In the genomic region with DNA sequence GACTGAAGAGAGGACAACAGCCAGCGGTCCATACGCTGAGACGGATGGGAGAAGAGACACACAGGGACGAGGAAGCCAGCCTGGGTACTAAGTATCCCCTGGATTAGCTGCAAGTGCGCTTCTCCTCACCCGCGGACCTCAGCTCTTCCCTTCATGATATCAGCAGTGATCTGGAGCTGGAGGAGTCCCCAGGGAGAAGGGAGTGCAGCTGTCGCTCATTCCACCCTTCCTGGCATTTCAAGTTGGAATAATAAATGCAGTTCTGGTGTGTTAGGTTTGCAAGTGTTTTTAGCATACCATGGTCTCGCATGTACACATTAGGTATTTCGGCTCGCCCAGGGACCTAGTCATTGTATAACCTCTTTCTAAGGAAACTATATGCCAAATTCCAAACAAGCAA, we compare ENCODE assay signal across 20 cellular contexts.
DNase-seq lines count a peak whose midpoint lies in the region; ATAC-seq and TF ChIP-seq lines count a peak whose summit lies in the region.
"Had no signal": no experiment of that assay in that cellular context is flagged by ENCODE, and none has a peak within 500 bp of the region (broad histone marks: within the 10 kb centered on the region; RNA-seq: fewer than 3 reads in every experiment).

No MANE protein-coding gene starts in this region.

- H3K18ac ChIP-seq in trophoblast cell (ENCODE audit: low read length): no peak overlapping the region

- DNase-seq in GM23248 (no peak), NCI-H345 (lab: John Stamatoyannopoulos, UW) (peak; percentile 49), brain microvascular endothelial cell (peak; percentile 33), trophoblast cell (peak; percentile 27 to 41), NCI-H146 treated with DMSO at 0.1 percent for 48 hours (lab: John Stamatoyannopoulos, UW; ENCODE audit: unreplicated experiment) (no peak)
- DNase-seq: activated CD4-positive, alpha-beta T cell treated with anti-CD3 and anti-CD28 coated beads, Interleukin-2, amount 50 U/mL, for 1 hour; activated CD8-positive, alpha-beta memory T cell treated with anti-CD3 and anti-CD28 coated beads, Interleukin-2, amount 50 U/mL, for 48 hours; activated effector memory CD4-positive, alpha-beta T cell treated with Interleukin-2 at 50 U/mL for 16 hours; activated naive CD8-positive, alpha-beta T cell treated with anti-CD3 and anti-CD28 coated beads, Interleukin-2, amount 50 U/mL, for 24 hours; AML-193; NCI-H1436; SHP77; small intestine; stimulated activated CD4-positive, alpha-beta T cell treated with anti-CD3 and anti-CD28 coated beads, Interleukin-4, amount 100 ng/mL, for 24 hours; T-cell had no signal

- H3K4ac ChIP-seq in trophoblast cell (ENCODE audit: low read depth, low read length): no peak overlapping the region

- H3K27me3 ChIP-seq in GM23248 (replicated peaks; ENCODE audit: insufficient read depth): no peaks in the 10 kb centered on the region
- no peaks in the 10 kb centered on the region for H3K27me3 ChIP-seq in brain microvascular endothelial cell (replicated peaks)
- no peaks in the 10 kb centered on the region for H3K27me3 ChIP-seq in trophoblast cell (ENCODE audit: insufficient read depth, low read length)
- H3K27me3 ChIP-seq: breast epithelium, tibial nerve had no signal

- H3K79me1 ChIP-seq in trophoblast cell (ENCODE audit: low read length): no peaks in the 10 kb centered on the region

- H3K23ac ChIP-seq in trophoblast cell (ENCODE audit: low read length): no peak overlapping the region

- peaks cover 10% of the 10 kb centered on the region for H3F3A ChIP-seq in GM23248 (ENCODE audit: insufficient read depth)

- H3K4me2 ChIP-seq in GM23248 (ENCODE audit: unreplicated experiment): no peak overlapping the region
- H3K4me2 ChIP-seq in trophoblast cell (ENCODE audit: low read length): no peak overlapping the region

- ATAC-seq in HG02870 (IDR thresholded peaks at IDR 0.05; ENCODE audit: unreplicated experiment): no peak
- no peak for ATAC-seq in GM18517 (IDR thresholded peaks at IDR 0.05; ENCODE audit: unreplicated experiment)
- ATAC-seq: activated naive CD8-positive, alpha-beta T cell treated with anti-CD3 and anti-CD28 coated beads, Interleukin-2, amount 50 U/mL, for 24 hours; T-cell had no signal

- H3K9ac ChIP-seq in GM23248 (no peak overlapping the region), trophoblast cell (ENCODE audit: low read length) (no peak overlapping the region)

- H2AK5ac ChIP-seq in trophoblast cell (ENCODE audit: low read length): no peak overlapping the region

- no peak overlapping the region for H4K12ac ChIP-seq in trophoblast cell (ENCODE audit: low read depth, low read length)

- in situ Hi-C loops in GM23248 (cut with MboI) (no loop called here), brain microvascular endothelial cell (cut with HindIII; ENCODE audit: low pct_ligation_motif_present, low sequenced_read_pairs) (no loop called here)

- peaks cover 16% of the 10 kb centered on the region; the same call in 1 of the 2 replicates for H3K4me1 ChIP-seq in GM23248 (ENCODE audit: insufficient read depth)
- H3K4me1 ChIP-seq in trophoblast cell (ENCODE audit: control insufficient read depth in 1 of 2, insufficient read depth in 2 of 2, low read length in 2 of 2): no peaks in the 10 kb centered on the region
- H3K4me1 ChIP-seq: tibial nerve had no signal

- H3K27ac ChIP-seq in GM23248 (peak overlapping the region; percentile 16; the same call in 1 of the 2 replicates), brain microvascular endothelial cell (peak overlapping the region; percentile 94), trophoblast cell (ENCODE audit: low read depth, low read length) (no peak overlapping the region)
- H3K27ac ChIP-seq: neutrophil, tibial nerve had no signal

- H3K9me2 ChIP-seq in GM23248 (ENCODE audit: insufficient read depth): no peaks in the 10 kb centered on the region

- H3K9me3 ChIP-seq in GM23248 (ENCODE audit: low read depth) (no peaks in the 10 kb centered on the region), trophoblast cell (ENCODE audit: insufficient read depth, low read depth, low read length) (no peaks in the 10 kb centered on the region)
- H3K9me3 ChIP-seq: breast epithelium, neutrophil, tibial nerve had no signal

- no peak overlapping the region for H3K14ac ChIP-seq in trophoblast cell (ENCODE audit: low read length)

- no peak overlapping the region for H4K91ac ChIP-seq in trophoblast cell (ENCODE audit: low read depth, low read length)

- H3K4me3 ChIP-seq in GM23248: no peak overlapping the region
- no peak overlapping the region for H3K4me3 ChIP-seq in brain microvascular endothelial cell (ENCODE audit: low read depth, low read length)
- no peak overlapping the region for H3K4me3 ChIP-seq in trophoblast cell (ENCODE audit: low read depth, low read length)
- H3K4me3 ChIP-seq: breast epithelium, tibial nerve had no signal

- H2AFZ ChIP-seq in GM23248: no peak overlapping the region
- H2AFZ ChIP-seq in trophoblast cell (ENCODE audit: insufficient read depth, low read length, poor library complexity): no peak overlapping the region

- TF ChIP-seq CTCF in brain microvascular endothelial cell (IDR thresholded peaks at IDR 0.05; ENCODE audit: low read depth, low read length, missing control alignments): no peak

- no peaks in the 10 kb centered on the region for H4K20me1 ChIP-seq in GM23248 (ENCODE audit: insufficient read depth)

- H3K79me2 ChIP-seq in GM23248 (ENCODE audit: insufficient read depth): no peaks in the 10 kb centered on the region
- no peaks in the 10 kb centered on the region for H3K79me2 ChIP-seq in trophoblast cell (ENCODE audit: control insufficient read depth, insufficient read depth, low read length, poor library complexity)

- no peak overlapping the region for H2BK120ac ChIP-seq in trophoblast cell (ENCODE audit: insufficient read depth, low read length, poor library complexity)

- H3K36me3 ChIP-seq in GM23248 (ENCODE audit: low read depth): no peaks in the 10 kb centered on the region
- H3K36me3 ChIP-seq in brain microvascular endothelial cell (replicated peaks): no peaks in the 10 kb centered on the region
- H3K36me3 ChIP-seq in trophoblast cell (ENCODE audit: control insufficient read depth in 1 of 2, insufficient read depth in 2 of 2, low read length in 2 of 2): no peaks in the 10 kb centered on the region
- H3K36me3 ChIP-seq: breast epithelium, neutrophil, tibial nerve had no signal

- 92 to 97% methylated on average over 11 of the region's 11 CpGs for WGBS in GM23248 (ENCODE audit: low coverage in 1 of 2, low lambda C conversion rate in 2 of 2, missing lambda C conversion rate in 2 of 2), 2 experiments
- WGBS in trophoblast cell (ENCODE audit: extremely low coverage, insufficient coverage, insufficient read length): no CpG with 5 or more reads among the region's 11 CpGs

- H2BK5ac ChIP-seq in trophoblast cell (ENCODE audit: low read depth, low read length, poor library complexity): no peak overlapping the region

- no peak overlapping the region for H4K8ac ChIP-seq in trophoblast cell (ENCODE audit: low read depth, low read length)

- no peak overlapping the region for H2BK12ac ChIP-seq in trophoblast cell (ENCODE audit: low read length)

Comparison
In these comparisons a context has a peak if more than half of its experiments do, and no peak if none do; other contexts are left out.
1. DNase-seq: peak in NCI-H345 (single experiment), brain microvascular endothelial cell (single experiment) and trophoblast cell (2 of 2); none in GM23248 (single experiment) and NCI-H146 treated with DMSO at 0.1 percent for 48 hours (single experiment).